ENCODE assay signal across 10 cellular contexts in genomic region chr4:121958777-121959176, GRCh38. TPM values are rescaled to one million over a fixed set of nuclear protein-coding genes. Genes with fewer than 3 reads are reported as not detected.
"Had no signal": no experiment of that assay in that cellular context is flagged by ENCODE, and none has a peak within 500 bp of the region (broad histone marks: within the 10 kb centered on the region; RNA-seq: fewer than 3 reads in every experiment).

No MANE protein-coding gene starts in this region.

- H3K9me3 Mint-ChIP-seq: HFFc6 had no signal

- DNase-seq: GM23248, GOT3, H7, HFFc6, IMR-90, KG1 had no signal

- H3K4me3 Mint-ChIP-seq: HFFc6 had no signal

- H3K9me3 ChIP-seq: HAP-1 had no signal

- ATAC-seq: HCT116, K562 had no signal

- H3K36me3 ChIP-seq: HAP-1 had no signal

- H3K27ac ChIP-seq: GM23248 had no signal

- H3K4me3 ChIP-seq: GM23248, HAP-1, K562 had no signal

- H3K27ac Mint-ChIP-seq: HFFc6 had no signal

RNA-seq across cellular contexts. Expression of gene TRPC3, which starts 6.9 kb away (rescaled TPM):
- total RNA-seq: HFFc6, HT-29 had no signal
